Comparison of ENCODE assay signal across 8 cellular contexts in the genomic region with DNA sequence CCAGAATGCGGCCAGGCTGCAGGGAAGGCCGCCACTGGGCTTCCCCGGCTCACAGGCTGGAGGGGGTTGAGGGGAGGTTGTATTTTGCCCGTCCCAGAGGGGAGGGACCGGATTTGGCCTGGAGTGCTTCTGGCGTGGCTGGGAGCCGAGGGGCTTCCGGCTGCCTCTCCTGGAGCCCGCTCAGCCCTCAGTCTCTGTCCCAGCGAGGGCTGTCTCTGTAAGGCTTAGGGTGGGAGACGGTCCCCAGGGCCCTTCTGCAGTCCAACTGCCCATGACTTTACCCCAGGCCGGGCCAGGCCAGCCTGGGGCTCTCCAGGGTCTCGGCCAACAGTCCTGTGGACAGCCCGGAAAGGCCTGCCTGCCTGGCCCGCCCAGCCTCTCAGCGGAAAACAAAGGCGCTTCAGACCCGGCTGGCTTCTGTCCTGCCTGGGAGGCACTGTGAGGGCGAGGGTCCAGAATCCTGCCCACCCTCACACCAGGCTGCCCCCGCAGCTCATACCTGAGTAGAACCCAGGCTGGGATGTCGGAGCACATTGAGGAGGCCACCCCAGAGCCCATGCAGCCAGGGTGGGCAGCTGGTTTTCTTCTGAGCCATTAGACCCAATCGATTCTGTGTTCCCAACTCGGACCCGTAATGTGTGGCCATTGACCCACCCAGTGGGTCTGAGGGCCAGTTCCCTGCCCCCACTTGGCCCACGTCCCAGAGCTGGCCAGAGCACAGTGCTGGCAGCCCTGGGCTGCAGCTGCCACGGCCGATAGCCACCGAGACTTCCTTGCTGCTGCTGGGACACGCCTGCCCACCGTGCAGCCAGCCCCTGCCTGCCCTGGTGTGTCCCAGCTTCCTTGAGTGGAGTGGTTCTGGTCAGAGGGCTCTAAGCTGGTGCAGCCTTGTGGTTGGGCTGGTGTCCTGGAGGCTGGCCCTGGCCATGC. TPM values are rescaled to one million over a fixed set of nuclear protein-coding genes. Genes with fewer than 3 reads are reported as not detected.
DNase-seq lines count a peak whose midpoint lies in the region; ATAC-seq and TF ChIP-seq lines count a peak whose summit lies in the region.

No MANE protein-coding gene starts in this region.

- ATAC-seq in HG02938 (IDR thresholded peaks at IDR 0.05; ENCODE audit: unreplicated experiment) (no peak), HG03432 (IDR thresholded peaks at IDR 0.05; ENCODE audit: unreplicated experiment) (no peak)

- H3K4me3 Mint-ChIP-seq in CD8-positive, alpha-beta memory T cell = peak overlapping the region in 6 of 7 donors; percentile 37 to 71 (median 58)
- H3K4me3 Mint-ChIP-seq in neural crest cell = peak overlapping the region; percentile 77

- CTCF ChIA-PET in CD8-positive, alpha-beta memory T cell (lab: Charles Lee) = interaction anchor here (8.5 kb wide), 1 partner anchor 14 kb away, joined by 63 read pairs; no protein-coding TSS in a partner anchor
- CTCF ChIA-PET in RWPE1 (lab: Yijun Ruan, JAX) = interaction anchor here (0.8 to 1.5 kb wide), 5 partner anchors 14 to 105 kb away, joined by 3 to 10 read pairs (median 4); no protein-coding TSS in a partner anchor

- no peak overlapping the region for H3K27ac ChIP-seq in CD8-positive, alpha-beta memory T cell (ENCODE audit: low read depth, low read length)
- peak overlapping the region; percentile 100 for H3K27ac ChIP-seq in RWPE1

- peak overlapping the region in 3 of 8 donors; percentile 12 to 82 (median 29) for H3K27ac Mint-ChIP-seq in CD8-positive, alpha-beta memory T cell
- no peak overlapping the region for H3K27ac Mint-ChIP-seq in neural crest cell (ENCODE audit: unreplicated experiment)

- POLR2A ChIA-PET in CD8-positive, alpha-beta memory T cell (lab: Charles Lee) = no interaction called here
- POLR2A ChIA-PET in RWPE1 (lab: Yijun Ruan, JAX; ENCODE audit: low non-redundant PET) = no interaction called here

- DNase-seq in CD8-positive, alpha-beta memory T cell = no peak
- DNase-seq in RWPE1 (ENCODE audit: low spot score) (peak; percentile 59), fibroblast of mammary gland (ENCODE audit: low read depth) (peak; percentile 19), neural crest cell (ENCODE audit: low read depth, low spot score) (no peak), H4 (ENCODE audit: low spot score) (no peak)
- DNase-seq in effector CD4-positive, alpha-beta T cell = no peak

- H3K36me3 ChIP-seq in CD8-positive, alpha-beta memory T cell (ENCODE audit: insufficient read depth, low read length) = no peaks in the 10 kb centered on the region

- no peaks in the 10 kb centered on the region for H3K9me3 ChIP-seq in CD8-positive, alpha-beta memory T cell (ENCODE audit: low read length)

- peaks cover 0 to 3% (median 0%) of the 10 kb centered on the region in 5 donors for H3K9me3 Mint-ChIP-seq in CD8-positive, alpha-beta memory T cell
- H3K9me3 Mint-ChIP-seq in neural crest cell = no peaks in the 10 kb centered on the region

- TF ChIP-seq CTCF in RWPE1 (conservative IDR thresholded peaks at IDR 0.05; ENCODE audit: low read depth) (no peak), fibroblast of mammary gland (conservative IDR thresholded peaks at IDR 0.05; ENCODE audit: control insufficient read depth, insufficient read depth, low read depth, low read length) (no peak), neural crest cell (conservative IDR thresholded peaks at IDR 0.05) (no peak)

- peaks cover 0 to 5% of the 10 kb centered on the region in 2 donors for H3K27me3 Mint-ChIP-seq in CD8-positive, alpha-beta memory T cell
- peaks cover 30% of the 10 kb centered on the region for H3K27me3 Mint-ChIP-seq in neural crest cell (ENCODE audit: low read depth)

- peaks cover 13 to 52% (median 26%) of the 10 kb centered on the region in 3 donors for H3K4me1 Mint-ChIP-seq in CD8-positive, alpha-beta memory T cell
- H3K4me1 Mint-ChIP-seq in neural crest cell = peaks cover 6% of the 10 kb centered on the region

- H3K4me3 ChIP-seq in CD8-positive, alpha-beta memory T cell (ENCODE audit: low read length) = no peak overlapping the region
- H3K4me3 ChIP-seq in fibroblast of mammary gland (ENCODE audit: control insufficient read depth, low read depth, low read length) = peak overlapping the region; percentile 45

- H3K36me3 Mint-ChIP-seq in CD8-positive, alpha-beta memory T cell = no peaks in the 10 kb centered on the region
- no peaks in the 10 kb centered on the region for H3K36me3 Mint-ChIP-seq in neural crest cell (ENCODE audit: low read depth)

- no peaks in the 10 kb centered on the region for H3K27me3 ChIP-seq in CD8-positive, alpha-beta memory T cell (ENCODE audit: insufficient read depth, low read length, poor library complexity, severe bottlenecking)

- peaks cover 52% of the 10 kb centered on the region for H3K4me1 ChIP-seq in CD8-positive, alpha-beta memory T cell (ENCODE audit: insufficient read depth, low read length)

RNA-seq across cellular contexts. Expression of a gene that starts 1.6 kb away (rescaled TPM):
- total RNA-seq in CD8-positive, alpha-beta memory T cell = 1 to 10 TPM; 2.7 to 4.5 TPM
- 31.5 TPM for polyA plus RNA-seq in CD8-positive, alpha-beta memory T cell
- 38.3 and 39.3 TPM in 2 replicates for total RNA-seq in neural crest cell
- 16.2 and 26.9 TPM in 2 replicates for total RNA-seq in H4 (2014; rRNA removed; shearing (Covaris generic))

RNA-seq across cellular contexts. Expression of a gene that starts 10.5 kb away (rescaled TPM):
- total RNA-seq in CD8-positive, alpha-beta memory T cell = 100 to 1,000 TPM; 463 to 468 TPM
- polyA plus RNA-seq in CD8-positive, alpha-beta memory T cell = 1,031 TPM
- 3.2 and 4.8 TPM in 2 replicates for total RNA-seq in neural crest cell
- not detected in 2 replicates for total RNA-seq in H4 (2014; rRNA removed; shearing (Covaris generic))

RNA-seq across cellular contexts. Expression of a gene that starts 14.9 kb away (rescaled TPM):
- total RNA-seq in CD8-positive, alpha-beta memory T cell = 10 to 100 TPM; 52.1 to 56.5 TPM
- 14.7 TPM for polyA plus RNA-seq in CD8-positive, alpha-beta memory T cell
- 39.6 and 44.9 TPM in 2 replicates for total RNA-seq in neural crest cell
- total RNA-seq in H4 (2014; rRNA removed; shearing (Covaris generic)) = 15.4 and 17.3 TPM in 2 replicates

RNA-seq across cellular contexts. Expression of a gene that starts 50.2 kb away (rescaled TPM):
- 10 to 100 TPM; 14.2 to 17.1 TPM for total RNA-seq in CD8-positive, alpha-beta memory T cell
- 3.8 TPM for polyA plus RNA-seq in CD8-positive, alpha-beta memory T cell
- total RNA-seq in neural crest cell = 12.3 and 13.9 TPM in 2 replicates
- 1.6 and 2.5 TPM in 2 replicates for total RNA-seq in H4 (2014; rRNA removed; shearing (Covaris generic))

RNA-seq across cellular contexts. Expression of a gene that starts 56.6 kb away (rescaled TPM):
- total RNA-seq in CD8-positive, alpha-beta memory T cell = 100 to 1,000 TPM; 124 to 129 TPM
- polyA plus RNA-seq in CD8-positive, alpha-beta memory T cell = 6.1 TPM
- 246 and 251 TPM in 2 replicates for total RNA-seq in neural crest cell
- total RNA-seq in H4 (2014; rRNA removed; shearing (Covaris generic)) = 17.2 and 24.0 TPM in 2 replicates

Comparison
In these comparisons a context has a peak if more than half of its experiments do, and no peak if none do; other contexts are left out.
1. DNase-seq: peak in RWPE1 (single experiment) and fibroblast of mammary gland (single experiment); none in CD8-positive, alpha-beta memory T cell (0 of 5), neural crest cell (single experiment), effector CD4-positive, alpha-beta T cell (single experiment) and H4 (single experiment).
2. RNA of a gene that starts 10.5 kb away (total RNA-seq): 463 to 468 TPM in CD8-positive, alpha-beta memory T cell; 3.2 to 4.8 TPM in neural crest cell and not detected in H4; every median in the first group is over 10 times any median in the second.